In the genomic region with DNA sequence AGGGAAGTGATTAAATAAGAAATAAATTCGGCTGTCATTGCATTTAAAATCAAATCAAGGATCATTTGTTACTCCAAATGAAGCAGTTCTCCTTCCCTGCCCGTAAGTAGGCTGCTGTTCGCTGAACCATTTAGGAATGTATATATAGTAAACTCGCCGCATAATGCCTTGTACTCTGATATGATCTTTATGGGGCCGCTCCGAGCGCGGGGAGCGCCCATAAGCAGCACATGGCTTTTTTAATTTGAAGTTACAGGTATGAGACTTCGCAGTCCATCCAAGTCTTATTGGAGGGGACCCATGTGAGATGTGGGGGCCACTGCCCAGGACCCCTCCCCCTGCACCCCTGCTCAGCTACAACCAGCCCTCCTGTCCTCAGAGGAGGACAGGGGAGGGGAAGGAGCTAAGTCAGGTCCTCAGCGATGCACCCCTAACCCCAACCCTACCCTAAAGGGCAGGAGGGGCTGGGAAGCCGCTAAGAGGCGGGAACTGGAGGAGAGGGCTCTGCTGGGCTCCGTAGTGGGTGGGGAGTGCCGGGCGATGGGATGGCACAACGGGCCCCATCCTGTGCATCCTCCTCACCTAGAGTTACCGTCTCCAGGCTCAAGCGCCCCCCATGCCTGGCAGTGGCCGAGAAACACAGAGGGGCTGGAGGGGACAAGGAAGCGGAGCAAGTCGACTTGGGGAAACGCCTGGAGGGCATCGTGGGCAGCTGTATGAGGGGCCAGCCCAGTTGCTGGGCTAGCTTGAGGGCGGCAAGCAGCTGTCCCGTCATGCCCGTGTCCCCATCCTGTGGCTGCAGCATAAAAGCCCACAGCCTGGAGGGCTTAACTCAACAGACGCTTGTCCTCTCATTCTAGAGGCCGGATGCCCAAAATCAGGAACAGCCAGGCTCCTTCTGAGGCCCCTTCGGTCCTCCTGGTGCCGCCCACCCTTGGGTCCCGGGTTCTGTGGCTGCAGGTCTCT, we compare ENCODE assay signal across 19 cellular contexts. TPM values are rescaled to one million over a fixed set of nuclear protein-coding genes. Genes with fewer than 3 reads are reported as not detected.
DNase-seq lines count a peak whose midpoint lies in the region; ATAC-seq and TF ChIP-seq lines count a peak whose summit lies in the region.
"Had no signal": no experiment of that assay in that cellular context is flagged by ENCODE, and none has a peak within 500 bp of the region (broad histone marks: within the 10 kb centered on the region; RNA-seq: fewer than 3 reads in every experiment).

No MANE protein-coding gene starts in this region.

- 35% methylated on average over 22 of the region's 33 CpGs for WGBS in mammary epithelial cell (ENCODE audit: low coverage, missing lambda C conversion rate)

- no peak overlapping the region for H3K4me3 ChIP-seq in mammary epithelial cell (replicated peaks in 1 of 3; ENCODE audit: insufficient read depth in 1 of 3, low read depth in 2 of 3, low read length in 3 of 3)
- H3K4me3 ChIP-seq in SK-N-MC: peak overlapping the region; percentile 68
- no peak overlapping the region for H3K4me3 ChIP-seq in fibroblast of villous mesenchyme (ENCODE audit: low read depth, low read length)
- H3K4me3 ChIP-seq in foreskin fibroblast (ENCODE audit: low read depth in 1 of 2, low read length in 2 of 2): no peak overlapping the region

- H4K20me1 ChIP-seq in mammary epithelial cell (ENCODE audit: insufficient read depth, low read length): no peaks in the 10 kb centered on the region

- no peak overlapping the region for H3K9ac ChIP-seq in mammary epithelial cell (ENCODE audit: insufficient read depth, low read length)
- no peak overlapping the region for H3K9ac ChIP-seq in SK-N-MC (ENCODE audit: insufficient read length)

- TF ChIP-seq CTCF in mammary epithelial cell (conservative IDR thresholded peaks at IDR 0.05 in 1 of 2, IDR thresholded peaks at IDR 0.05 in 1 of 2; ENCODE audit: extremely low read depth in 1 of 2, insufficient read depth in 1 of 2, low read depth in 1 of 2, low read length in 2 of 2) (no peak), fibroblast of villous mesenchyme (IDR thresholded peaks at IDR 0.05; ENCODE audit: insufficient read depth, low read depth, low read length) (no peak), foreskin fibroblast (IDR thresholded peaks at IDR 0.05; ENCODE audit: low read depth, low read length) (no peak)

- BruUV-seq in mammary epithelial cell (replicated peaks; lab: Mats Ljungman, UMichigan): no TSS peak

- intact Hi-C loops in mammary epithelial cell (cut with micrococcal nuclease): no loop called here

- H2AFZ ChIP-seq in mammary epithelial cell (ENCODE audit: low read depth, low read length): no peak overlapping the region

- peak overlapping the region in 1 of 2 donors; percentile 27 for H3K27ac Mint-ChIP-seq in stimulated activated naive CD8-positive, alpha-beta T cell treated with anti-CD3 and anti-CD28 coated beads, Interleukin-15, amount 100 ng/mL, for 72 hours
- H3K27ac Mint-ChIP-seq: B cell; CD8-positive, alpha-beta T cell had no signal

- H3K27ac ChIP-seq in mammary epithelial cell (ENCODE audit: insufficient read depth, low read depth, low read length) (no peak overlapping the region), SK-N-MC (peak overlapping the region; percentile 17; the same call in 1 of the 2 replicates)
- H3K27ac ChIP-seq: 22Rv1, RWPE1 had no signal

- no peaks in the 10 kb centered on the region for H3K27me3 Mint-ChIP-seq in stimulated activated naive CD8-positive, alpha-beta T cell treated with anti-CD3 and anti-CD28 coated beads, Interleukin-15, amount 100 ng/mL, for 72 hours

- in situ Hi-C loops in T47D (cut with HindIII; ENCODE audit: low pct_unique_long_range_greater_than_20kb, low sequenced_read_pairs): no loop called here
- in situ Hi-C loops in mammary epithelial cell (cut with MboI; ENCODE audit: low sequenced_read_pairs in 2 of 2): no loop called here

- peaks cover 2% of the 10 kb centered on the region for H3K4me1 ChIP-seq in mammary epithelial cell (ENCODE audit: insufficient read depth, low read length)

- no peaks in the 10 kb centered on the region for H3K9me3 ChIP-seq in mammary epithelial cell (replicated peaks; ENCODE audit: insufficient read depth, low read length)
- H3K9me3 ChIP-seq in SK-N-MC (ENCODE audit: low read depth, low read length): no peaks in the 10 kb centered on the region

- CTCF ChIA-PET in mammary epithelial cell (lab: Charles Lee; ENCODE audit: low non-redundant PET): no interaction called here

- H3K4me1 Mint-ChIP-seq in stimulated activated naive CD8-positive, alpha-beta T cell treated with anti-CD3 and anti-CD28 coated beads, Interleukin-15, amount 100 ng/mL, for 72 hours: peaks cover 15% of the 10 kb centered on the region

- ATAC-seq in stimulated activated naive CD8-positive, alpha-beta T cell treated with anti-CD3 and anti-CD28 coated beads, Interleukin-15, amount 100 ng/mL, for 72 hours: no peak
- ATAC-seq in HG02571 (IDR thresholded peaks at IDR 0.05; ENCODE audit: unreplicated experiment): no peak
- ATAC-seq: CD8-positive, alpha-beta T cell had no signal

- H3K79me2 ChIP-seq in mammary epithelial cell (ENCODE audit: insufficient read depth, low read length): no peaks in the 10 kb centered on the region

- no peak overlapping the region for H3K4me2 ChIP-seq in mammary epithelial cell (ENCODE audit: insufficient read depth, low read depth, low read length)

- no peaks in the 10 kb centered on the region for H3K9me3 Mint-ChIP-seq in stimulated activated naive CD8-positive, alpha-beta T cell treated with anti-CD3 and anti-CD28 coated beads, Interleukin-15, amount 100 ng/mL, for 72 hours
- H3K9me3 Mint-ChIP-seq: CD8-positive, alpha-beta T cell had no signal

- H3K4me3 Mint-ChIP-seq in stimulated activated naive CD8-positive, alpha-beta T cell treated with anti-CD3 and anti-CD28 coated beads, Interleukin-15, amount 100 ng/mL, for 72 hours: no peak overlapping the region
- H3K4me3 Mint-ChIP-seq: B cell; CD8-positive, alpha-beta T cell had no signal

- H3K36me3 ChIP-seq in mammary epithelial cell (ENCODE audit: insufficient read depth, low read length) (no peaks in the 10 kb centered on the region), SK-N-MC (ENCODE audit: insufficient read depth, low read length) (no peaks in the 10 kb centered on the region)

- peaks cover 13% of the 10 kb centered on the region for H3K27me3 ChIP-seq in mammary epithelial cell (ENCODE audit: insufficient read depth, low read length)

- dilution Hi-C loops in mammary epithelial cell (cut with HindIII; ENCODE audit: low sequenced_read_pairs): no loop called here

- DNase-seq in T47D (ENCODE audit: low read depth in 1 of 2, low spot score in 1 of 2) (peak; percentile 71 to 85), mammary epithelial cell (no peak), SK-N-MC (ENCODE audit: low read depth, low spot score) (no peak), fibroblast of villous mesenchyme (ENCODE audit: low read depth) (peak; percentile 72), foreskin fibroblast (no peak), C1 segment of cervical spinal cord (lab: John Stamatoyannopoulos, UW) (no peak)
- DNase-seq in stimulated activated naive CD8-positive, alpha-beta T cell treated with anti-CD3 and anti-CD28 coated beads, Interleukin-15, amount 100 ng/mL, for 72 hours: no peak
- DNase-seq: Calu3; CD8-positive, alpha-beta T cell; EL; GOT3; NCI-H1417; NCI-H1930; NCI-H226; SIG-M5 had no signal

RNA-seq across cellular contexts. Expression of gene UBAC1, which starts 22.9 kb away (rescaled TPM):
- 10 to 100 TPM; 39.2 to 43.4 TPM for total RNA-seq in mammary epithelial cell
- polyA plus RNA-seq in mammary epithelial cell: 48.8 TPM
- polyA minus RNA-seq in mammary epithelial cell: 47.1 TPM
- total RNA-seq in fibroblast of villous mesenchyme: 26.7 and 27.6 TPM in 2 replicates

Comparison
In these comparisons a context has a peak if more than half of its experiments do, and no peak if none do; other contexts are left out.
1. DNase-seq: peak in T47D (2 of 2) and fibroblast of villous mesenchyme (single experiment); none in mammary epithelial cell (single experiment), SK-N-MC (single experiment), foreskin fibroblast (0 of 2), C1 segment of cervical spinal cord (0 of 14) and stimulated activated naive CD8-positive, alpha-beta T cell treated with anti-CD3 and anti-CD28 coated beads, Interleukin-15, amount 100 ng/mL, for 72 hours (0 of 2).